ENCODE assay signal across 8 cellular contexts in genomic region chr5:159965031-159965837, GRCh38. TPM values are rescaled to one million over a fixed set of nuclear protein-coding genes. Genes with fewer than 3 reads are reported as not detected.
DNase-seq lines count a peak whose midpoint lies in the region; ATAC-seq and TF ChIP-seq lines count a peak whose summit lies in the region.

No MANE protein-coding gene starts in this region.

- peaks cover 6% of the 10 kb centered on the region for H3K27me3 Mint-ChIP-seq in memory B cell

- no peaks in the 10 kb centered on the region for H3K36me3 ChIP-seq in BE2C
- no peaks in the 10 kb centered on the region for H3K36me3 ChIP-seq in sigmoid colon

- H3K9me3 ChIP-seq in BE2C (no peaks in the 10 kb centered on the region), sigmoid colon (no peaks in the 10 kb centered on the region)

- H3K4me1 Mint-ChIP-seq in memory B cell = peaks cover 2% of the 10 kb centered on the region

- no peaks in the 10 kb centered on the region for H3K9me3 Mint-ChIP-seq in memory B cell

- H3K4me3 Mint-ChIP-seq in memory B cell = no peak overlapping the region

- peak; percentile 60 for ATAC-seq in memory B cell (ENCODE audit: low read depth)
- ATAC-seq in HG03521 (IDR thresholded peaks at IDR 0.05; ENCODE audit: unreplicated experiment) = no peak

- POLR2A ChIA-PET in RWPE1 (lab: Yijun Ruan, JAX; ENCODE audit: low non-redundant PET) = no interaction called here

- no peak overlapping the region for H3K4me3 ChIP-seq in BE2C (ENCODE audit: low read depth, low read length)
- peak overlapping the region in 1 of 59 donors; percentile 4 for H3K4me3 ChIP-seq in dorsolateral prefrontal cortex
- H3K4me3 ChIP-seq in sigmoid colon = no peak overlapping the region

- H3K27ac Mint-ChIP-seq in memory B cell = no peak overlapping the region

- DNase-seq in BE2C (peak; percentile 70), H4 (ENCODE audit: low spot score) (peak; percentile 67), RWPE1 (ENCODE audit: low spot score) (peak; percentile 75), dorsolateral prefrontal cortex (peak in 4 of 10 donors; percentile 8 to 46 (median 33)), memory B cell (ENCODE audit: low spot score in 2 of 2) (no peak), ureter (ENCODE audit: low spot score) (peak; percentile 55), sigmoid colon (no peak)

- 32 to 38% methylated on average over 12 of the region's 12 CpGs for WGBS in sigmoid colon, 2 donors

- H3K27me3 ChIP-seq in BE2C = peaks cover 20% of the 10 kb centered on the region
- H3K27me3 ChIP-seq in dorsolateral prefrontal cortex = peaks cover 0 to 8% (median 0%) of the 10 kb centered on the region in 45 donors
- H3K27me3 ChIP-seq in sigmoid colon = peaks cover 0 to 24% (median under 1%) of the 10 kb centered on the region in 3 donors

- intact Hi-C loops in dorsolateral prefrontal cortex (cut with DNase I) (no loop called here), sigmoid colon (cut with DNase I) (no loop called here)

- TF ChIP-seq CTCF in BE2C (IDR thresholded peaks at IDR 0.05; ENCODE audit: low read depth, low read length) (peak; percentile 75), RWPE1 (conservative IDR thresholded peaks at IDR 0.05; ENCODE audit: low read depth) (peak; percentile 63), dorsolateral prefrontal cortex (IDR thresholded peaks at IDR 0.05 in 54 of 56, conservative IDR thresholded peaks at IDR 0.05 in 2 of 56; ENCODE audit: low read depth in 1 of 56, partially characterized antibody in 56 of 56) (peak in 52 of 56 donors; percentile 19 to 65 (median 46)), sigmoid colon (IDR thresholded peaks at IDR 0.05) (peak in 1 of 4 experiments; percentile 11)

- H3K4me1 ChIP-seq in BE2C = no peaks in the 10 kb centered on the region
- no peaks in the 10 kb centered on the region for H3K4me1 ChIP-seq in sigmoid colon

- CTCF ChIA-PET in RWPE1 (lab: Yijun Ruan, JAX) = interaction anchor here (0.6 to 1.2 kb wide), 6 partner anchors 13 to 1470 kb away, joined by 3 to 11 read pairs (median 3); no protein-coding TSS in a partner anchor

- H3K27ac ChIP-seq in RWPE1 (no peak overlapping the region), dorsolateral prefrontal cortex (no peak overlapping the region), sigmoid colon (no peak overlapping the region)

- no peak for TF ChIP-seq POLR2A in sigmoid colon (IDR thresholded peaks at IDR 0.05)

- no peaks in the 10 kb centered on the region for H3K36me3 Mint-ChIP-seq in memory B cell

- no peak for TF ChIP-seq EP300 in sigmoid colon (IDR thresholded peaks at IDR 0.05)

RNA-seq across cellular contexts. Expression of gene TTC1, which starts 43.7 kb away (rescaled TPM):
- 72.6 TPM for polyA plus RNA-seq in BE2C (2012; ENCODE audit: insufficient read depth, insufficient read length, low read depth)
- total RNA-seq in H4 (2014; rRNA removed; shearing (Covaris generic)) = 63.9 and 90.1 TPM in 2 replicates
- total RNA-seq in dorsolateral prefrontal cortex = 100 to 1,000 TPM in 1 of 120 experiments, 10 to 100 TPM in 119; 48.7 to 102 (median 77.8) TPM
- total RNA-seq in ureter = 38.0 TPM
- 10 to 100 TPM; 38.3 to 65.0 (median 50.9) TPM for total RNA-seq in sigmoid colon
- 10 to 100 TPM; 52.2 to 60.8 (median 55.3) TPM for polyA plus RNA-seq in sigmoid colon

RNA-seq across cellular contexts. Expression of gene ADRA1B, which starts 49.0 kb away (rescaled TPM):
- 1.2 TPM for polyA plus RNA-seq in BE2C (2012; ENCODE audit: insufficient read depth, insufficient read length, low read depth)
- not detected in 2 replicates for total RNA-seq in H4 (2014; rRNA removed; shearing (Covaris generic))
- total RNA-seq in dorsolateral prefrontal cortex = 10 to 100 TPM in 97 of 120 experiments, 1 to 10 TPM in 23; 3.9 to 24.3 (median 12.5) TPM
- 0.23 TPM for total RNA-seq in ureter
- 1 to 10 TPM in 1 of 4 donors, under 1 TPM in 3; 0.36 to 1.8 (median 0.61) TPM for total RNA-seq in sigmoid colon
- under 1 TPM in 2 of 3 donors, not detected in 1; 0.47 to 0.92 TPM for polyA plus RNA-seq in sigmoid colon

Comparison
In these comparisons a context has a peak if more than half of its experiments do, and no peak if none do; other contexts are left out.
1. DNase-seq: peak in BE2C (single experiment), H4 (single experiment), RWPE1 (single experiment) and ureter (single experiment); none in memory B cell (0 of 2) and sigmoid colon (single experiment).